Comparison of ENCODE assay signal across 25 cellular contexts in the genomic region with DNA sequence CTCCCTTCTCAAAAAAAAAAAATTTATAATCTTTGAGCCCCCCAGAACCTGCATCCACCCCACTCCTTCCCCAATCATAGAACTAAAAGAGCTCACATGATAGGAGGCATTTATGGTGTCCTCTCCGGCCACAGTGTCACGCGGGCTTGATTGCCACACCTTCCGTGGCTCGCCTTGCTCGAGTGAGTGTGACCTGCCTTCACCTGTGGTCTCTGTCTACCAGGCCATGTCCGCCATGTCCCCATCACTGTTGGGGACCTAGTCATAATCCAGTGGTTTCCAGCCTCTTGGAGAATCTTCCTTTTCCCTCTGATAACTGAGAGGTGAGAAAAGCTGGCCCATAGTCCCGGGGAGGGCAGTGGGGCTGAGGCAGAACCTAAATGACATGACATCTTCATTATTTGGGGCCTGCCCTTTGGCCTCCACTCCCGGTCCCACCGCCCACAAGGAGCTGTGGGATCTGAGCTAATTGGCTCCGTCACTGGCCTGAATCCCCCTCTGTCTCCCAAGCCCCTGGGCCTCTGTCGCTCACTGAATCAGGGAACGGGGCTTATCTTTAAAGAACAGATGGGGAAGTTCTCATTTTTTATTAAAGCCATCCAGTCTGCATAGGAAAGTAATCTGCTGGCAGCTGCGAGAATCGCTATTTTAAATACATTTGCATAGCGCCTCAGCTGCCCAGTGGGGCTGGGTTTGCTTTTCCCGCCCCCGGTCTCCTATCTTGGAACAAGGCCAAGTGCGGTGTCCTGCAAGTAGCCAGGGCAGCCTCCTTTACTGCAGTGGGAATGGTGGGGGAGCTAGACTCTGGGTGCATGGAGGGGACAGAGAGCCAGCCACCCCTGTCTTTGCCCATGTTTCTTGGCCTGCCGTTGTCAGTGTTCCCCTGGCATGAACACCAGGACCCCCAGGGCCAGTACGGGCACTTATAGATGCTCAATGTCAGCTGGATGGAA.
DNase-seq lines count a peak whose midpoint lies in the region; ATAC-seq and TF ChIP-seq lines count a peak whose summit lies in the region.
"Had no signal": no experiment of that assay in that cellular context is flagged by ENCODE, and none has a peak within 500 bp of the region (broad histone marks: within the 10 kb centered on the region; RNA-seq: fewer than 3 reads in every experiment).

No MANE protein-coding gene starts in this region.

- no peak; the same call in 1 of the 2 replicates for TF ChIP-seq RAD21 in SK-N-SH (IDR thresholded peaks at IDR 0.05; ENCODE audit: low read length)

- no peak overlapping the region for H3K4me2 ChIP-seq in SK-N-SH

- CTCF ChIA-PET in SK-N-SH (lab: Yijun Ruan, JAX) = interaction anchor here (1.1 to 2.1 kb wide), 7 partner anchors 9 to 285 kb away, joined by 3 to 8 read pairs (median 4); no protein-coding TSS in a partner anchor

- H3K9me3 ChIP-seq in SK-N-SH (no peaks in the 10 kb centered on the region), sigmoid colon (no peaks in the 10 kb centered on the region)
- H3K9me3 ChIP-seq: breast epithelium, testis, uterus had no signal

- WGBS in SK-N-SH (ENCODE audit: low lambda C conversion rate) = 72% methylated on average over 20 of the region's 21 CpGs
- 69 to 88% methylated on average over 21 of the region's 21 CpGs for WGBS in sigmoid colon, 2 donors

- peak in 1 of 2 experiments; percentile 34; a peak in 1 of 4 replicates for TF ChIP-seq EP300 in SK-N-SH (IDR thresholded peaks at IDR 0.05; ENCODE audit: borderline replicate concordance in 1 of 2, low read depth in 1 of 2, low read length in 1 of 2)
- no peak for TF ChIP-seq EP300 in sigmoid colon (IDR thresholded peaks at IDR 0.05)

- H3K4me1 Mint-ChIP-seq in chondrocyte (ENCODE audit: low read depth) = peaks cover 22% of the 10 kb centered on the region
- H3K4me1 Mint-ChIP-seq: activated CD4-positive, alpha-beta T cell treated with anti-CD3 and anti-CD28 coated beads, Interleukin-2, amount 10 ng/mL, durations not matched to agents 24 days and 14 days; activated naive CD4-positive, alpha-beta T cell treated with anti-CD3 and anti-CD28 coated beads, Interleukin-2, amount 50 U/mL, for 24 hours; IgD-negative memory B cell; memory B cell had no signal

- H3K27me3 Mint-ChIP-seq in chondrocyte (ENCODE audit: low read depth) = no peaks in the 10 kb centered on the region

- H3K79me2 ChIP-seq in SK-N-SH (ENCODE audit: insufficient read depth) = no peaks in the 10 kb centered on the region

- H3K36me3 ChIP-seq in SK-N-SH (replicated peaks in 1 of 2; ENCODE audit: control insufficient read depth in 1 of 2, insufficient read depth in 2 of 2, low read length in 1 of 2) (no peaks in the 10 kb centered on the region), sigmoid colon (no peaks in the 10 kb centered on the region)
- H3K36me3 ChIP-seq: breast epithelium, uterus had no signal

- no peaks in the 10 kb centered on the region for H3K36me3 Mint-ChIP-seq in chondrocyte (ENCODE audit: low read depth)
- H3K36me3 Mint-ChIP-seq: activated naive CD4-positive, alpha-beta T cell treated with anti-CD3 and anti-CD28 coated beads, Interleukin-2, amount 50 U/mL, for 24 hours; IgD-negative memory B cell; memory B cell had no signal

- H3K27ac Mint-ChIP-seq in chondrocyte (ENCODE audit: unreplicated experiment) = peak overlapping the region; percentile 27
- H3K27ac Mint-ChIP-seq: activated CD4-positive, alpha-beta T cell treated with anti-CD3 and anti-CD28 coated beads, Interleukin-2, amount 10 ng/mL, durations not matched to agents 24 days and 14 days; activated naive CD4-positive, alpha-beta T cell treated with anti-CD3 and anti-CD28 coated beads, Interleukin-2, amount 50 U/mL, for 24 hours; IgD-negative memory B cell; memory B cell; stimulated activated naive CD8-positive, alpha-beta T cell treated with anti-CD3 and anti-CD28 coated beads, Interleukin-15, Interleukin-2, amounts not matched to agents 100 ng/mL and 50 ng/mL, for 24 hours had no signal

- H3K27me3 ChIP-seq in SK-N-SH (ENCODE audit: insufficient read depth) = no peaks in the 10 kb centered on the region
- H3K27me3 ChIP-seq in sigmoid colon = no peaks in the 10 kb centered on the region
- H3K27me3 ChIP-seq: breast epithelium, testis, uterus had no signal

- H3F3A ChIP-seq in SK-N-SH (replicated peaks; ENCODE audit: insufficient read depth) = no peaks in the 10 kb centered on the region

- no peak for TF ChIP-seq POLR2A in sigmoid colon (IDR thresholded peaks at IDR 0.05)

- POLR2A ChIA-PET in SK-N-SH (lab: Yijun Ruan, JAX) = no interaction called here

- no peak for TF ChIP-seq CTCF in SK-N-SH (IDR thresholded peaks at IDR 0.05)
- no peak for TF ChIP-seq CTCF in chondrocyte (IDR thresholded peaks at IDR 0.05)
- TF ChIP-seq CTCF in sigmoid colon (IDR thresholded peaks at IDR 0.05) = no peak

- no peak overlapping the region for H3K4me3 ChIP-seq in SK-N-SH (ENCODE audit: low read depth in 2 of 2, low read length in 1 of 2)
- H3K4me3 ChIP-seq in sigmoid colon = no peak overlapping the region
- H3K4me3 ChIP-seq: breast epithelium, testis, uterus had no signal

- peak; percentile 67 for DNase-seq in cardiac septum (ENCODE audit: low spot score)
- DNase-seq in Right ventricle myocardium inferior (ENCODE audit: missing footprints) = no peak
- peak; percentile 78 for DNase-seq in SK-N-SH
- no peak for DNase-seq in chondrocyte (ENCODE audit: low spot score)
- peak; percentile 48 for DNase-seq in sigmoid colon
- no peak for DNase-seq in dedifferentiated amniotic fluid mesenchymal stem cell (ENCODE audit: extremely low spot score)
- DNase-seq: 8988T; activated CD4-positive, alpha-beta T cell treated with anti-CD3 and anti-CD28 coated beads, Interleukin-2, amount 10 ng/mL, durations not matched to agents 24 days and 14 days; effector CD4-positive, alpha-beta T cell; NCI-H1092; NCI-H187; NCI-H2171 treated with DMSO at 0.1 percent for 48 hours; right cardiac atrium; RPMI8226; stimulated activated CD4-positive, alpha-beta T cell treated with anti-CD3 and anti-CD28 coated beads, Interleukin-1b, Interleukin-23, amount 100 ng/mL, for 48 hours; testis; uterus had no signal

- H3K4me1 ChIP-seq in SK-N-SH (ENCODE audit: control insufficient read depth in 1 of 2, insufficient read depth in 2 of 2, low read depth in 1 of 2, low read length in 1 of 2) (peaks cover 0 to 30% of the 10 kb centered on the region in 2 experiments; a peak in 1 of 4 replicates), sigmoid colon (no peaks in the 10 kb centered on the region)
- H3K4me1 ChIP-seq: breast epithelium, uterus had no signal

- H3K9me3 Mint-ChIP-seq in chondrocyte (ENCODE audit: low read depth) = no peaks in the 10 kb centered on the region
- H3K9me3 Mint-ChIP-seq: activated CD4-positive, alpha-beta T cell treated with anti-CD3 and anti-CD28 coated beads, Interleukin-2, amount 10 ng/mL, durations not matched to agents 24 days and 14 days; activated naive CD4-positive, alpha-beta T cell treated with anti-CD3 and anti-CD28 coated beads, Interleukin-2, amount 50 U/mL, for 24 hours; IgD-negative memory B cell; stimulated activated naive CD8-positive, alpha-beta T cell treated with anti-CD3 and anti-CD28 coated beads, Interleukin-15, Interleukin-2, amounts not matched to agents 100 ng/mL and 50 ng/mL, for 24 hours had no signal

- intact Hi-C loops in cardiac septum (cut with DNase I) = no loop called here
- intact Hi-C loops in Right ventricle myocardium inferior (cut with DNase I) = no loop called here
- intact Hi-C loops in sigmoid colon (cut with DNase I) = no loop called here

- H3K9ac ChIP-seq in SK-N-SH = no peak overlapping the region

- ATAC-seq in Right ventricle myocardium inferior (no peak), GM21786 (IDR thresholded peaks at IDR 0.05; ENCODE audit: unreplicated experiment) (no peak), GM18861 (IDR thresholded peaks at IDR 0.05; ENCODE audit: unreplicated experiment) (no peak)
- ATAC-seq: left lobe of liver had no signal

- H3K27ac ChIP-seq in SK-N-SH (ENCODE audit: low read depth in 2 of 2, low read length in 1 of 2) (peak overlapping the region in 1 of 2 experiments; percentile 80; a peak in 2 of 4 replicates), sigmoid colon (no peak overlapping the region)
- H3K27ac ChIP-seq: breast epithelium, testis had no signal

- H2AFZ ChIP-seq in SK-N-SH (ENCODE audit: low read depth) = no peak overlapping the region

- no peaks in the 10 kb centered on the region for H4K20me1 ChIP-seq in SK-N-SH (ENCODE audit: insufficient read depth)

- H3K9me2 ChIP-seq in SK-N-SH = no peaks in the 10 kb centered on the region

- no peak overlapping the region for H3K4me3 Mint-ChIP-seq in chondrocyte (ENCODE audit: unreplicated experiment)
- H3K4me3 Mint-ChIP-seq: activated CD4-positive, alpha-beta T cell treated with anti-CD3 and anti-CD28 coated beads, Interleukin-2, amount 10 ng/mL, durations not matched to agents 24 days and 14 days; activated naive CD4-positive, alpha-beta T cell treated with anti-CD3 and anti-CD28 coated beads, Interleukin-2, amount 50 U/mL, for 24 hours; IgD-negative memory B cell; memory B cell; stimulated activated naive CD8-positive, alpha-beta T cell treated with anti-CD3 and anti-CD28 coated beads, Interleukin-15, Interleukin-2, amounts not matched to agents 100 ng/mL and 50 ng/mL, for 24 hours had no signal

TF ChIP-seq in SK-N-SH, 30 proteins besides CTCF, POLR2A, EP300 and RAD21:
- TF ChIP-seq GATA2 (CRISPR knock-in tag; IDR thresholded peaks at IDR 0.05) = peak; percentile 62; the same call in 1 of the 2 replicates
- TF ChIP-seq FOXJ3 (CRISPR knock-in tag; IDR thresholded peaks at IDR 0.05) = peak; percentile 22; the same call in 1 of the 2 replicates
- TF ChIP-seq MXI1 (IDR thresholded peaks at IDR 0.05; ENCODE audit: low read depth, low read length) = 0 out of 2 replicates have a peak, but pooled peaks have one; percentile 11
- TF ChIP-seq JUND (IDR thresholded peaks at IDR 0.05) = no peak

Comparison
In these comparisons a context has a peak if more than half of its experiments do, and no peak if none do; other contexts are left out.
1. DNase-seq: peak in cardiac septum (single experiment), SK-N-SH (single experiment) and sigmoid colon (single experiment); none in Right ventricle myocardium inferior (single experiment), chondrocyte (single experiment) and dedifferentiated amniotic fluid mesenchymal stem cell (single experiment).